12 cellular contexts compared by ENCODE assay signal in the genomic region with DNA sequence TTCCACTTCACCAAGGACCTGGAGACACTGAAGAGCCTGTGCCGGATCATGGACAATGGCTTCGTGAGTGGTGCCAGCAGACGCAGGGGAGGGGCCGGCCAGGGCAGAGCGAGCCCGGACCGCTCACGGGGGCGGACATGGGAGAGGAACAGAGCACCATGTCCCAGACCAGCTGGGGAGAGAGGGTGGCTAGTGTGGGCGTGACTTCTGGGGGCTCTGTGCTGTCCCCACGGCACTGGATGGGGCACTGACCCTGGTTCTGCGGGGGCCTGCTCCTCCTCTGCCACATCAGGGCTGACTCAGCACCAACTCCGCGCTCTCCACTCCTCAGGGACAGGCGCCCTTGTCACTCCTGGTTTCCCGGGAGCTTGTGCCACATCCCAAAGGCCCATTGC. TPM values are rescaled to one million over a fixed set of nuclear protein-coding genes. Genes with fewer than 3 reads are reported as not detected.
DNase-seq lines count a peak whose midpoint lies in the region; ATAC-seq, FAIRE-seq and TF ChIP-seq lines count a peak whose summit lies in the region.
"Had no signal": no experiment of that assay in that cellular context is flagged by ENCODE, and none has a peak within 500 bp of the region (broad histone marks: within the 10 kb centered on the region; RNA-seq: fewer than 3 reads in every experiment).

No MANE protein-coding gene starts in this region.

- in situ Hi-C loops in IMR-90 (cut with MboI; ENCODE audit: low sequenced_read_pairs) = loop anchor here (10.0 kb wide), 1 partner anchor 174 kb away; the partner anchor contains the start of gene ADM5

- peaks cover 6% of the 10 kb centered on the region for H3K4me1 Mint-ChIP-seq in central memory CD8-positive, alpha-beta T cell

- no peak overlapping the region for H2AK5ac ChIP-seq in IMR-90 (ENCODE audit: low read depth, low read length)

- no peak overlapping the region for H3K14ac ChIP-seq in IMR-90 (replicated peaks; ENCODE audit: low read depth, low read length)

- no peak overlapping the region for H3K18ac ChIP-seq in IMR-90 (ENCODE audit: low read depth, low read length)

- H3K4ac ChIP-seq in IMR-90 (ENCODE audit: low read depth, low read length) = peak overlapping the region; percentile 41; the same call in 1 of the 2 replicates

- H3K4me1 ChIP-seq in IMR-90 (ENCODE audit: control insufficient read depth, insufficient read depth, low read length) (peaks cover 12% of the 10 kb centered on the region), small intestine (ENCODE audit: control insufficient read depth in 2 of 2, insufficient read depth in 1 of 2, low read depth in 1 of 2, low read length in 1 of 2) (no peaks in the 10 kb centered on the region)

- TF ChIP-seq RAD21 in IMR-90 (IDR thresholded peaks at IDR 0.05; ENCODE audit: low read length) = no peak

- no peak overlapping the region for H4K5ac ChIP-seq in IMR-90 (ENCODE audit: low read depth, low read length)

- H3K27ac Mint-ChIP-seq in central memory CD8-positive, alpha-beta T cell (ENCODE audit: low read depth) = peak overlapping the region; percentile 77
- H3K27ac Mint-ChIP-seq: CD4-positive, CD25-positive, alpha-beta regulatory T cell had no signal

- no peak overlapping the region for H2BK15ac ChIP-seq in IMR-90 (ENCODE audit: low read depth, low read length)

- peak overlapping the region; percentile 84 for H2AK9ac ChIP-seq in IMR-90 (replicated peaks; ENCODE audit: low read depth, low read length, poor library complexity)

- no peaks in the 10 kb centered on the region for H3K27me3 ChIP-seq in IMR-90 (ENCODE audit: control insufficient read depth, insufficient read depth, low read length)
- H3K27me3 ChIP-seq in small intestine (ENCODE audit: control insufficient read depth in 2 of 2, insufficient read depth in 2 of 2, low read length in 2 of 2) = no peaks in the 10 kb centered on the region

- no TSS peak for BruUV-seq in IMR-90 (replicated peaks; lab: Mats Ljungman, UMichigan)

- peaks cover 7% of the 10 kb centered on the region for H3K9me1 ChIP-seq in IMR-90 (ENCODE audit: insufficient read depth, low read length)

- H3K4me3 ChIP-seq in IMR-90 (ENCODE audit: insufficient read depth, low read depth, low read length) = no peak overlapping the region
- no peak overlapping the region for H3K4me3 ChIP-seq in small intestine (ENCODE audit: low read depth in 1 of 2, low read length in 2 of 2)

- no peak overlapping the region for H4K8ac ChIP-seq in IMR-90 (ENCODE audit: low read depth in 2 of 2, low read length in 2 of 2)

- peak in 9 of 14 donors; percentile 21 to 79 (median 45) for DNase-seq in C1 segment of cervical spinal cord (lab: John Stamatoyannopoulos, UW)
- no peak for DNase-seq in IMR-90
- no peak for DNase-seq in central memory CD8-positive, alpha-beta T cell (ENCODE audit: low spot score in 2 of 2)
- peak in 37 of 56 donors; percentile 6 to 69 (median 30) for DNase-seq in nucleus accumbens (lab: John Stamatoyannopoulos, UW)
- no peak for DNase-seq in small intestine
- no peak for DNase-seq in NCI-H2081 treated with DMSO at 0.1 percent for 48 hours (lab: John Stamatoyannopoulos, UW)
- DNase-seq in amniotic stem cell (lab: John Stamatoyannopoulos, UW) = no peak
- DNase-seq: CD4-positive, CD25-positive, alpha-beta regulatory T cell; KBM-7; NCI-H1930 had no signal

- H3K56ac ChIP-seq in IMR-90 (ENCODE audit: extremely low read depth, insufficient read depth, low read length) = no peak overlapping the region

- intact Hi-C loops in IMR-90 (cut with micrococcal nuclease) = no loop called here

- H2BK120ac ChIP-seq in IMR-90 (ENCODE audit: low read depth, low read length) = no peak overlapping the region

- no peaks in the 10 kb centered on the region for H3K9me3 Mint-ChIP-seq in central memory CD8-positive, alpha-beta T cell

- TF ChIP-seq POLR2A in IMR-90 (IDR thresholded peaks at IDR 0.05; ENCODE audit: low read depth, low read length) = no peak

- dilution Hi-C loops in IMR-90 (cut with HindIII; ENCODE audit: low sequenced_read_pairs, unreplicated experiment) = no loop called here

- H3K36me3 ChIP-seq in IMR-90 (ENCODE audit: control insufficient read depth, insufficient read depth, low read length) (peaks cover 82% of the 10 kb centered on the region), small intestine (ENCODE audit: control insufficient read depth in 2 of 2, insufficient read depth in 2 of 2, low read length in 2 of 2) (peaks cover 7 to 21% of the 10 kb centered on the region in 2 donors)

- H4K91ac ChIP-seq in IMR-90 (ENCODE audit: insufficient read depth, low read depth, low read length) = no peak overlapping the region

- no peak overlapping the region for H3K4me2 ChIP-seq in IMR-90 (ENCODE audit: low read depth, low read length)

- H3K9me3 ChIP-seq in IMR-90 (ENCODE audit: control insufficient read depth, insufficient read depth, low read length) = no peaks in the 10 kb centered on the region
- no peaks in the 10 kb centered on the region for H3K9me3 ChIP-seq in small intestine (ENCODE audit: control insufficient read depth, low read depth)

- H3K27ac ChIP-seq in IMR-90 (ENCODE audit: insufficient read depth, low read length) (no peak overlapping the region), small intestine (ENCODE audit: low read depth in 1 of 2, low read length in 1 of 2) (no peak overlapping the region)

- peaks cover 59% of the 10 kb centered on the region for H4K20me1 ChIP-seq in IMR-90 (ENCODE audit: insufficient read depth, low read length)

- CTCF ChIA-PET in IMR-90 (lab: Yijun Ruan, JAX) = no interaction called here

- no peak overlapping the region for H3K4me3 Mint-ChIP-seq in central memory CD8-positive, alpha-beta T cell

- no peak for FAIRE-seq in small intestine (lab: Jason Lieb, UNC)
- FAIRE-seq: GM19239 had no signal

- POLR2A ChIA-PET in IMR-90 (lab: Charles Lee; ENCODE audit: unreplicated experiment) = no interaction called here

- H2BK20ac ChIP-seq in IMR-90 (ENCODE audit: low read depth, low read length) = no peak overlapping the region

- peak overlapping the region; percentile 5 for H2AFZ ChIP-seq in IMR-90 (replicated peaks; ENCODE audit: low read length, poor library complexity)

- peaks cover 23% of the 10 kb centered on the region for H3K36me3 Mint-ChIP-seq in central memory CD8-positive, alpha-beta T cell (ENCODE audit: insufficient read depth)

- no peak overlapping the region for H3K23ac ChIP-seq in IMR-90 (ENCODE audit: low read depth, low read length)

- peak overlapping the region; percentile 28 for H2BK5ac ChIP-seq in IMR-90 (ENCODE audit: low read depth, low read length, poor library complexity, severe bottlenecking)

- WGBS in IMR-90 (ENCODE audit: extremely low coverage in 2 of 2, insufficient read length in 1 of 2), 2 experiments = no CpG with 5 or more reads among the region's 16 CpGs
- WGBS in small intestine, 3 donors = 79 to 90% (median 84%) methylated on average over 9 to 16 of the region's 16 CpGs

- no peaks in the 10 kb centered on the region for H3K27me3 Mint-ChIP-seq in central memory CD8-positive, alpha-beta T cell
- H3K27me3 Mint-ChIP-seq: CD4-positive, CD25-positive, alpha-beta regulatory T cell had no signal

- no peak overlapping the region for H3K9ac ChIP-seq in IMR-90 (ENCODE audit: low read depth, low read length)

- ATAC-seq in IMR-90 (ENCODE audit: low read depth) (no peak), GM21360 (IDR thresholded peaks at IDR 0.05; ENCODE audit: unreplicated experiment) (no peak)
- ATAC-seq in central memory CD8-positive, alpha-beta T cell (replicated peaks; ENCODE audit: extremely low read depth, poor library complexity, severe bottlenecking) = no peak

- TF ChIP-seq CTCF in IMR-90 (conservative IDR thresholded peaks at IDR 0.05; ENCODE audit: low read depth, low read length) = no peak

- peaks cover 4 to 74% of the 10 kb centered on the region in 2 experiments; a peak in 3 of 4 replicates for H3K79me1 ChIP-seq in IMR-90 (ENCODE audit: low read depth in 1 of 2, low read length in 2 of 2)

TF ChIP-seq in IMR-90, 13 proteins besides CTCF, POLR2A, EP300 and RAD21:
- TF ChIP-seq RCOR1 (IDR thresholded peaks at IDR 0.05; ENCODE audit: insufficient replicate concordance, low read length) (no peak), MAFK (IDR thresholded peaks at IDR 0.05; ENCODE audit: low read depth, low read length) (0 out of 2 replicates have a peak, but pooled peaks have one; percentile 15)

RNA-seq across cellular contexts. Expression of gene PTOV1, which starts 7.6 kb away (rescaled TPM):
- 34.4 and 36.1 TPM in 2 replicates for total RNA-seq in IMR-90 (2012; rRNA removed)
- polyA plus RNA-seq in IMR-90 (2012; rRNA removed) (106 and 107 TPM in 2 replicates), small intestine (100 to 1,000 TPM in 1 of 3 donors, 10 to 100 TPM in 2; 71.4 to 101 (median 74.8) TPM)
- 63.8 and 170 TPM in 2 replicates for polyA plus RNA-seq in IMR-90 (2012; cell fraction: cytosol; rRNA removed)
- 249 and 529 TPM in 2 replicates for polyA plus RNA-seq in IMR-90 (2012; cell fraction: nucleus; rRNA removed; ENCODE audit: low replicate concordance)

RNA-seq across cellular contexts. Expression of gene PNKP, which starts 8.8 kb away (rescaled TPM):
- total RNA-seq in IMR-90 (2012; rRNA removed) = 10.6 and 14.2 TPM in 2 replicates
- polyA plus RNA-seq in IMR-90 (2012; rRNA removed) (25.0 and 33.0 TPM in 2 replicates), small intestine (10 to 100 TPM; 45.9 to 49.9 (median 49.4) TPM)
- 16.7 and 18.1 TPM in 2 replicates for polyA plus RNA-seq in IMR-90 (2012; cell fraction: cytosol; rRNA removed)
- polyA plus RNA-seq in IMR-90 (2012; cell fraction: nucleus; rRNA removed; ENCODE audit: low replicate concordance) = 171 and 356 TPM in 2 replicates

RNA-seq across cellular contexts. Expression of gene AKT1S1, which starts 18.6 kb away (rescaled TPM):
- total RNA-seq in IMR-90 (2012; rRNA removed) = 3.6 and 5.0 TPM in 2 replicates
- polyA plus RNA-seq in IMR-90 (2012; rRNA removed) (54.4 and 68.7 TPM in 2 replicates), small intestine (10 to 100 TPM; 30.6 to 54.9 (median 35.1) TPM)
- polyA plus RNA-seq in IMR-90 (2012; cell fraction: cytosol; rRNA removed) = 58.5 and 76.0 TPM in 2 replicates
- polyA plus RNA-seq in IMR-90 (2012; cell fraction: nucleus; rRNA removed; ENCODE audit: low replicate concordance) = 78.4 and 102 TPM in 2 replicates

RNA-seq across cellular contexts. Expression of gene TBC1D17, which starts 18.9 kb away (rescaled TPM):
- 1.1 and 1.4 TPM in 2 replicates for total RNA-seq in IMR-90 (2012; rRNA removed)
- polyA plus RNA-seq in IMR-90 (2012; rRNA removed) (26.8 and 27.8 TPM in 2 replicates), small intestine (10 to 100 TPM; 23.6 to 52.6 (median 36.2) TPM)
- 18.6 and 33.5 TPM in 2 replicates for polyA plus RNA-seq in IMR-90 (2012; cell fraction: cytosol; rRNA removed)
- 40.7 and 82.6 TPM in 2 replicates for polyA plus RNA-seq in IMR-90 (2012; cell fraction: nucleus; rRNA removed; ENCODE audit: low replicate concordance)

RNA-seq across cellular contexts. Expression of gene IL4I1, which starts 38.1 kb away (rescaled TPM):
- total RNA-seq in IMR-90 (2012; rRNA removed) = under 0.01 and 0.36 TPM in 2 replicates
- polyA plus RNA-seq in IMR-90 (2012; rRNA removed) (0.27 and 0.31 TPM in 2 replicates), small intestine (1 to 10 TPM in 2 of 3 donors, not detected in 1; 1.0 to 1.3 TPM)
- polyA plus RNA-seq in IMR-90 (2012; cell fraction: cytosol; rRNA removed) = 0.29 and 0.48 TPM in 2 replicates
- polyA plus RNA-seq in IMR-90 (2012; cell fraction: nucleus; rRNA removed; ENCODE audit: low replicate concordance) = 0.24 and 0.60 TPM in 2 replicates

Comparison
In these comparisons a context has a peak if more than half of its experiments do, and no peak if none do; other contexts are left out.
1. DNase-seq: peak in C1 segment of cervical spinal cord (9 of 14) and nucleus accumbens (37 of 56); none in IMR-90 (single experiment), central memory CD8-positive, alpha-beta T cell (0 of 2), small intestine (single experiment), NCI-H2081 treated with DMSO at 0.1 percent for 48 hours (single experiment) and amniotic stem cell (single experiment).